23 cellular contexts compared by ENCODE assay signal in genomic region chr2:129865976-129866375, GRCh38.
DNase-seq lines count a peak whose midpoint lies in the region; ATAC-seq and TF ChIP-seq lines count a peak whose summit lies in the region.
"Had no signal": no experiment of that assay in that cellular context is flagged by ENCODE, and none has a peak within 500 bp of the region (broad histone marks: within the 10 kb centered on the region; RNA-seq: fewer than 3 reads in every experiment).

No MANE protein-coding gene starts in this region.

- WGBS in lung, 2 donors = 89 to 90% methylated on average over 11 of the region's 11 CpGs
- WGBS in testis, 2 donors = 68 to 77% methylated on average over 11 of the region's 11 CpGs

- CTCF ChIA-PET in activated CD4-positive, alpha-beta memory T cell treated with anti-CD3 and anti-CD28 coated beads, Interleukin-2, amount 10 ng/mL, durations not matched to agents 7 days and 5 days (lab: Charles Lee) = no interaction called here

- TF ChIP-seq CTCF in lung (IDR thresholded peaks at IDR 0.05; ENCODE audit: control extremely low read depth, extremely low read depth) = no peak
- no peak for TF ChIP-seq CTCF in testis (IDR thresholded peaks at IDR 0.05)

- no peak for ATAC-seq in T-helper 17 cell
- ATAC-seq in lung (ENCODE audit: insufficient read depth, low FRiP score) = no peak
- ATAC-seq in natural killer cell treated with Interleukin-12 subunit alpha and Interleukin-12 subunit beta and Interleukin-15 and Interleukin-18, amount 100 ng/mL, for 72 hours = no peak
- ATAC-seq: GM12878 had no signal

- peaks cover 9% of the 10 kb centered on the region for H3K27me3 Mint-ChIP-seq in T-helper 17 cell
- peaks cover 5% of the 10 kb centered on the region in 2 donors for H3K27me3 Mint-ChIP-seq in natural killer cell treated with Interleukin-12 subunit alpha and Interleukin-12 subunit beta and Interleukin-15 and Interleukin-18, amount 100 ng/mL, for 72 hours
- H3K27me3 Mint-ChIP-seq in activated CD4-positive, alpha-beta memory T cell treated with anti-CD3 and anti-CD28 coated beads, Interleukin-2, amount 10 ng/mL, durations not matched to agents 7 days and 5 days = no peaks in the 10 kb centered on the region

- H3K36me3 Mint-ChIP-seq in T-helper 17 cell (ENCODE audit: low read depth) = no peaks in the 10 kb centered on the region
- no peaks in the 10 kb centered on the region for H3K36me3 Mint-ChIP-seq in natural killer cell treated with Interleukin-12 subunit alpha and Interleukin-12 subunit beta and Interleukin-15 and Interleukin-18, amount 100 ng/mL, for 72 hours
- no peaks in the 10 kb centered on the region for H3K36me3 Mint-ChIP-seq in activated CD4-positive, alpha-beta memory T cell treated with anti-CD3 and anti-CD28 coated beads, Interleukin-2, amount 10 ng/mL, durations not matched to agents 7 days and 5 days (ENCODE audit: low read depth)
- H3K36me3 Mint-ChIP-seq: CD14-positive monocyte; CD4-positive, alpha-beta memory T cell; CD4-positive, CD25-positive, alpha-beta regulatory T cell; CD8-positive, alpha-beta memory T cell had no signal

- no peaks in the 10 kb centered on the region for H3K4me1 Mint-ChIP-seq in T-helper 17 cell
- H3K4me1 Mint-ChIP-seq in natural killer cell treated with Interleukin-12 subunit alpha and Interleukin-12 subunit beta and Interleukin-15 and Interleukin-18, amount 100 ng/mL, for 72 hours (ENCODE audit: low read depth in 2 of 2) = no peaks in the 10 kb centered on the region
- no peaks in the 10 kb centered on the region for H3K4me1 Mint-ChIP-seq in activated CD4-positive, alpha-beta memory T cell treated with anti-CD3 and anti-CD28 coated beads, Interleukin-2, amount 10 ng/mL, durations not matched to agents 7 days and 5 days
- H3K4me1 Mint-ChIP-seq: CD4-positive, alpha-beta memory T cell; CD4-positive, CD25-positive, alpha-beta regulatory T cell; CD8-positive, alpha-beta memory T cell had no signal

- H3K4me1 ChIP-seq in lung (ENCODE audit: control insufficient read depth in 2 of 2, insufficient read depth in 2 of 2, low read length in 2 of 2) (no peaks in the 10 kb centered on the region), testis (no peaks in the 10 kb centered on the region)
- H3K4me1 ChIP-seq: BE2C had no signal

- no peaks in the 10 kb centered on the region for H3K36me3 ChIP-seq in lung (ENCODE audit: control insufficient read depth in 2 of 2, insufficient read depth in 2 of 2, low read length in 2 of 2)
- H3K36me3 ChIP-seq in testis (ENCODE audit: low read depth, missing control alignments) = no peaks in the 10 kb centered on the region
- H3K36me3 ChIP-seq: BE2C, BLaER1 had no signal

- TF ChIP-seq POLR2A in testis (IDR thresholded peaks at IDR 0.05) = no peak

- H3K27ac ChIP-seq in lung (ENCODE audit: low read depth in 1 of 2, low read length in 1 of 2) (no peak overlapping the region), testis (no peak overlapping the region)

- H3K27ac Mint-ChIP-seq in T-helper 17 cell = peak overlapping the region; percentile 56
- no peak overlapping the region for H3K27ac Mint-ChIP-seq in natural killer cell treated with Interleukin-12 subunit alpha and Interleukin-12 subunit beta and Interleukin-15 and Interleukin-18, amount 100 ng/mL, for 72 hours
- H3K27ac Mint-ChIP-seq in activated CD4-positive, alpha-beta memory T cell treated with anti-CD3 and anti-CD28 coated beads, Interleukin-2, amount 10 ng/mL, durations not matched to agents 7 days and 5 days = no peak overlapping the region
- H3K27ac Mint-ChIP-seq: CD14-positive monocyte; CD4-positive, alpha-beta memory T cell; CD4-positive, CD25-positive, alpha-beta regulatory T cell; CD8-positive, alpha-beta memory T cell had no signal

- intact Hi-C loops in testis (cut with DNase I; ENCODE audit: low total_unique reads) = no loop called here

- DNase-seq in T-helper 17 cell (no peak), lung (ENCODE audit: low spot score) (peak; percentile 13), testis (peak; percentile 37)
- no peak for DNase-seq in natural killer cell treated with Interleukin-12 subunit alpha and Interleukin-12 subunit beta and Interleukin-15 and Interleukin-18, amount 100 ng/mL, for 72 hours (ENCODE audit: low spot score)
- no peak for DNase-seq in activated CD4-positive, alpha-beta memory T cell treated with anti-CD3 and anti-CD28 coated beads, Interleukin-2, amount 10 ng/mL, durations not matched to agents 7 days and 5 days
- DNase-seq: 8988T; ACHN; BE2C; C1 segment of cervical spinal cord; CD4-positive, alpha-beta memory T cell; CD4-positive, CD25-positive, alpha-beta regulatory T cell; CD8-positive, alpha-beta memory T cell; COR-L47; DMS 273 treated with DMSO at 0.1 percent for 48 hours; DMS153; DMS53; DMS79; DND-41; EL; GDM1 had no signal

- H3K9me3 ChIP-seq in T-helper 17 cell (ENCODE audit: control insufficient read depth, low read length, poor library complexity, severe bottlenecking) (no peaks in the 10 kb centered on the region), lung (ENCODE audit: control insufficient read depth in 2 of 2, insufficient read depth in 1 of 2, low read length in 1 of 2) (no peaks in the 10 kb centered on the region), testis (no peaks in the 10 kb centered on the region)
- H3K9me3 ChIP-seq: BE2C, BLaER1 had no signal

- H3K27me3 ChIP-seq in lung (ENCODE audit: control insufficient read depth, insufficient read depth) = no peaks in the 10 kb centered on the region
- H3K27me3 ChIP-seq in testis = no peaks in the 10 kb centered on the region
- H3K27me3 ChIP-seq: BE2C, BLaER1 had no signal

- H3K4me3 ChIP-seq in lung (no peak overlapping the region), testis (no peak overlapping the region)
- H3K4me3 ChIP-seq: BLaER1, GM12878 had no signal

- no peak overlapping the region for H3K4me3 Mint-ChIP-seq in T-helper 17 cell
- H3K4me3 Mint-ChIP-seq in natural killer cell treated with Interleukin-12 subunit alpha and Interleukin-12 subunit beta and Interleukin-15 and Interleukin-18, amount 100 ng/mL, for 72 hours = no peak overlapping the region
- H3K4me3 Mint-ChIP-seq in activated CD4-positive, alpha-beta memory T cell treated with anti-CD3 and anti-CD28 coated beads, Interleukin-2, amount 10 ng/mL, durations not matched to agents 7 days and 5 days = no peak overlapping the region
- H3K4me3 Mint-ChIP-seq: CD14-positive monocyte; CD4-positive, alpha-beta memory T cell; CD4-positive, CD25-positive, alpha-beta regulatory T cell had no signal

- POLR2A ChIA-PET in activated CD4-positive, alpha-beta memory T cell treated with anti-CD3 and anti-CD28 coated beads, Interleukin-2, amount 10 ng/mL, durations not matched to agents 7 days and 5 days (lab: Charles Lee) = no interaction called here

- no peaks in the 10 kb centered on the region for H3K9me3 Mint-ChIP-seq in natural killer cell treated with Interleukin-12 subunit alpha and Interleukin-12 subunit beta and Interleukin-15 and Interleukin-18, amount 100 ng/mL, for 72 hours
- H3K9me3 Mint-ChIP-seq in activated CD4-positive, alpha-beta memory T cell treated with anti-CD3 and anti-CD28 coated beads, Interleukin-2, amount 10 ng/mL, durations not matched to agents 7 days and 5 days = no peaks in the 10 kb centered on the region
- H3K9me3 Mint-ChIP-seq: CD4-positive, alpha-beta memory T cell; CD4-positive, CD25-positive, alpha-beta regulatory T cell; CD8-positive, alpha-beta memory T cell had no signal

Comparison
In these comparisons a context has a peak if more than half of its experiments do, and no peak if none do; other contexts are left out.
1. DNase-seq: peak in lung (single experiment) and testis (single experiment); none in T-helper 17 cell (0 of 3), natural killer cell treated with Interleukin-12 subunit alpha and Interleukin-12 subunit beta and Interleukin-15 and Interleukin-18, amount 100 ng/mL, for 72 hours (single experiment) and activated CD4-positive, alpha-beta memory T cell treated with anti-CD3 and anti-CD28 coated beads, Interleukin-2, amount 10 ng/mL, durations not matched to agents 7 days and 5 days (single experiment).